10 cellular contexts compared by ENCODE assay signal in the genomic region with DNA sequence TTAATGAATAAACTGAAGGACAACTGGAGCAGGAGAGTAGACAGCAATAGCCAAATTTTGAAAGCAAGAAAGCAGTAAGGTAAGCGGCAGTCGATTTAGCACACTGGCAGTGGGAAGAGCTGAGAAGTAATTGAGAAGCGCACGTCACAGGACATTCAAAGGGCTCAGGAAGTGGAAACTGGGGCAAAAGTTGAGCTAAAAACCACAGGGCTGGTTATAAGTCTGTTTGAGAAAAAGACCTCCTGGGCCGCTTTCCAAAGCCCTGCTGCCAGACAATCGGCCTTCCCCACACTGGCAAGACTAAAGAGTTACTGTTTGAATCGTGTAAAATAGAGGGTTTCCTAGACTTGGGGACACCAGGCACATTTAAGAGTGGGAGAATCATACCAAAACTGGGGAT.
DNase-seq lines count a peak whose midpoint lies in the region; ATAC-seq and TF ChIP-seq lines count a peak whose summit lies in the region.
"Had no signal": no experiment of that assay in that cellular context is flagged by ENCODE, and none has a peak within 500 bp of the region (broad histone marks: within the 10 kb centered on the region; RNA-seq: fewer than 3 reads in every experiment).

No MANE protein-coding gene starts in this region.

- H3K27ac Mint-ChIP-seq in CD4-positive, alpha-beta T cell: peak overlapping the region; percentile 84
- peak overlapping the region; percentile 84 for H3K27ac Mint-ChIP-seq in activated naive CD8-positive, alpha-beta T cell treated with anti-CD3 and anti-CD28 coated beads, Interleukin-2, amount 50 U/mL, for 24 hours

- peaks cover 55% of the 10 kb centered on the region for H3K4me1 Mint-ChIP-seq in CD4-positive, alpha-beta T cell (ENCODE audit: low read depth)
- peaks cover 45% of the 10 kb centered on the region for H3K4me1 Mint-ChIP-seq in activated naive CD8-positive, alpha-beta T cell treated with anti-CD3 and anti-CD28 coated beads, Interleukin-2, amount 50 U/mL, for 24 hours

- H3K36me3 ChIP-seq in mucosa of descending colon (ENCODE audit: low read depth): no peaks in the 10 kb centered on the region

- peak overlapping the region; percentile 74 for H3K4me3 Mint-ChIP-seq in CD4-positive, alpha-beta T cell
- H3K4me3 Mint-ChIP-seq in activated naive CD8-positive, alpha-beta T cell treated with anti-CD3 and anti-CD28 coated beads, Interleukin-2, amount 50 U/mL, for 24 hours: peak overlapping the region; percentile 58

- H3K27me3 ChIP-seq in CD4-positive, alpha-beta T cell (ENCODE audit: control insufficient read depth, insufficient read depth, low read length): no peaks in the 10 kb centered on the region
- H3K27me3 ChIP-seq in foreskin keratinocyte: no peaks in the 10 kb centered on the region

- no peak overlapping the region for H3K27ac ChIP-seq in CD4-positive, alpha-beta T cell (ENCODE audit: low read depth, low read length)
- no peak overlapping the region for H3K27ac ChIP-seq in foreskin keratinocyte

- H3K36me3 Mint-ChIP-seq in CD4-positive, alpha-beta T cell (ENCODE audit: low read depth): no peaks in the 10 kb centered on the region
- no peaks in the 10 kb centered on the region for H3K36me3 Mint-ChIP-seq in activated naive CD8-positive, alpha-beta T cell treated with anti-CD3 and anti-CD28 coated beads, Interleukin-2, amount 50 U/mL, for 24 hours (ENCODE audit: low read depth)

- CTCF ChIA-PET in CD4-positive, alpha-beta T cell (lab: Charles Lee): no interaction called here

- H3K9me3 ChIP-seq in CD4-positive, alpha-beta T cell (ENCODE audit: control insufficient read depth, low read length): no peaks in the 10 kb centered on the region
- no peaks in the 10 kb centered on the region for H3K9me3 ChIP-seq in mucosa of descending colon

- TF ChIP-seq CTCF in CD4-positive, alpha-beta T cell (IDR thresholded peaks at IDR 0.05): no peak
- no peak for TF ChIP-seq CTCF in mucosa of descending colon (IDR thresholded peaks at IDR 0.05)
- no peak for TF ChIP-seq CTCF in foreskin keratinocyte (conservative IDR thresholded peaks at IDR 0.05)

- H3K4me1 ChIP-seq in mucosa of descending colon (ENCODE audit: low read depth) (no peaks in the 10 kb centered on the region), foreskin keratinocyte (no peaks in the 10 kb centered on the region)

- no peak overlapping the region for H3K4me3 ChIP-seq in mucosa of descending colon

- peak; percentile 92 for ATAC-seq in CD4-positive, alpha-beta T cell (ENCODE audit: poor library complexity)
- ATAC-seq in activated naive CD8-positive, alpha-beta T cell treated with anti-CD3 and anti-CD28 coated beads, Interleukin-2, amount 50 U/mL, for 24 hours: peak; percentile 98
- ATAC-seq in mucosa of descending colon (peak; percentile 60), HG03025 (IDR thresholded peaks at IDR 0.05; ENCODE audit: low FRiP score, unreplicated experiment) (no peak), foreskin keratinocyte (no peak), HG02981 (IDR thresholded peaks at IDR 0.05; ENCODE audit: unreplicated experiment) (no peak)

- intact Hi-C loops in CD4-positive, alpha-beta T cell (cut with DNase I, micrococcal nuclease): loop anchor here in 1 of 2 experiments (5.0 kb wide), 1 partner anchor 241 kb away; a partner anchor contains a TSS
- intact Hi-C loops in mucosa of descending colon (cut with DNase I, micrococcal nuclease): loop anchor here in 1 of 2 donors (10.0 kb wide), 1 partner anchor 428 kb away; no protein-coding TSS in a partner anchor

- DNase-seq in CD4-positive, alpha-beta T cell: peak in 6 of 10 experiments; percentile 3 to 38 (median 33)
- peak; percentile 48 for DNase-seq in MV-4-11 (lab: John Stamatoyannopoulos, UW)
- peak; percentile 51 for DNase-seq in activated naive CD8-positive, alpha-beta T cell treated with anti-CD3 and anti-CD28 coated beads, Interleukin-2, amount 50 U/mL, for 24 hours
- DNase-seq in mucosa of descending colon: peak in 1 of 3 donors; percentile 42
- no peak for DNase-seq in NCI-H345 treated with DMSO at 0.1 percent for 48 hours (lab: John Stamatoyannopoulos, UW; ENCODE audit: unreplicated experiment)
- DNase-seq in foreskin keratinocyte: no peak
- DNase-seq: IMR-90; NK-92 treated with Interleukin-12 subunit alpha and Interleukin-12 subunit beta, amount 100 ng/mL, for 24 hours had no signal

- peaks cover 6% of the 10 kb centered on the region for H3K9me3 Mint-ChIP-seq in CD4-positive, alpha-beta T cell
- H3K9me3 Mint-ChIP-seq in activated naive CD8-positive, alpha-beta T cell treated with anti-CD3 and anti-CD28 coated beads, Interleukin-2, amount 50 U/mL, for 24 hours: peaks cover 6% of the 10 kb centered on the region

- POLR2A ChIA-PET in CD4-positive, alpha-beta T cell (lab: Charles Lee): interaction anchor here (1.0 to 1.1 kb wide), 4 partner anchors 61 to 427 kb away, joined by 3 to 7 read pairs (median 4); a partner anchor contains a TSS

- no peaks in the 10 kb centered on the region for H3K27me3 Mint-ChIP-seq in CD4-positive, alpha-beta T cell
- H3K27me3 Mint-ChIP-seq in activated naive CD8-positive, alpha-beta T cell treated with anti-CD3 and anti-CD28 coated beads, Interleukin-2, amount 50 U/mL, for 24 hours: no peaks in the 10 kb centered on the region

Comparison
In these comparisons a context has a peak if more than half of its experiments do, and no peak if none do; other contexts are left out.
1. ATAC-seq: peak in CD4-positive, alpha-beta T cell (single experiment), activated naive CD8-positive, alpha-beta T cell treated with anti-CD3 and anti-CD28 coated beads, Interleukin-2, amount 50 U/mL, for 24 hours (single experiment) and mucosa of descending colon (single experiment); none in HG03025 (single experiment), foreskin keratinocyte (single experiment) and HG02981 (single experiment).
2. DNase-seq: peak in CD4-positive, alpha-beta T cell (6 of 10), MV-4-11 (single experiment) and activated naive CD8-positive, alpha-beta T cell treated with anti-CD3 and anti-CD28 coated beads, Interleukin-2, amount 50 U/mL, for 24 hours (single experiment); none in NCI-H345 treated with DMSO at 0.1 percent for 48 hours (single experiment) and foreskin keratinocyte (0 of 2).